8 cellular contexts compared by ENCODE assay signal in genomic region chr13:110112379-110112778, GRCh38.
A peak's percentile ranks its signal among the peaks of the same experiment; 100 is the strongest.
DNase-seq lines count a peak whose midpoint lies in the region; TF ChIP-seq lines count a peak whose summit lies in the region.
"Not testable (repeated sequence)": the region's sequence is repeated elsewhere in the genome, so short reads cannot be mapped to it uniquely, and the experiment has no call there.

No MANE protein-coding gene starts in this region.

- intact Hi-C loops in CD14-positive monocyte (cut with micrococcal nuclease): loop anchor here (5.0 to 10.0 kb wide), 4 partner anchors 328 to 1150 kb away; partner anchors contain the start of gene IRS2 (in 1 of the 2)
- intact Hi-C loops in mammary epithelial cell (cut with micrococcal nuclease): loop anchor here (2.0 to 5.0 kb wide), 3 partner anchors 500 to 1198 kb away; no protein-coding TSS in a partner anchor

- not testable (repeated sequence) for DNase-seq in CD14-positive monocyte (ENCODE audit: low spot score); mammary epithelial cell; type B pancreatic cell (ENCODE audit: extremely low spot score, unreplicated experiment)
- DNase-seq in H7 (peak; percentile 81), foreskin fibroblast (peak in 1 of 2 donors; percentile 48), nephron progenitor cell (peak; percentile 45)
- DNase-seq in activated CD4-positive, alpha-beta T cell treated with anti-CD3 and anti-CD28 coated beads for 48 hours: peak; percentile 42

- not testable (repeated sequence) for H3K79me2 ChIP-seq in OCI-LY3 (ENCODE audit: low read length); mammary epithelial cell (ENCODE audit: insufficient read depth, low read length)

- H3K9me3 ChIP-seq in OCI-LY3 (ENCODE audit: insufficient read depth, low read length); mammary epithelial cell (replicated peaks; ENCODE audit: insufficient read depth, low read length): not testable (repeated sequence)

- not testable (repeated sequence) for H3K4me2 ChIP-seq in OCI-LY3 (ENCODE audit: low read length); mammary epithelial cell (ENCODE audit: insufficient read depth, low read depth, low read length)

- TF ChIP-seq CTCF in CD14-positive monocyte (IDR thresholded peaks at IDR 0.05) (peak; percentile 46), OCI-LY3 (IDR thresholded peaks at IDR 0.05; ENCODE audit: low read depth, low read length) (peak; percentile 15; the same call in 1 of the 2 replicates), mammary epithelial cell (conservative IDR thresholded peaks at IDR 0.05 in 1 of 2, IDR thresholded peaks at IDR 0.05 in 1 of 2; ENCODE audit: extremely low read depth in 1 of 2, insufficient read depth in 1 of 2, low read depth in 1 of 2, low read length in 2 of 2) (peak; percentile 20 to 49), foreskin fibroblast (IDR thresholded peaks at IDR 0.05; ENCODE audit: low read depth, low read length) (peak; percentile 50), nephron progenitor cell (IDR thresholded peaks at IDR 0.05) (peak; percentile 43), type B pancreatic cell (conservative IDR thresholded peaks at IDR 0.05) (peak; percentile 67)

- not testable (repeated sequence) for H3K36me3 ChIP-seq in H7 (replicated peaks; ENCODE audit: control insufficient read depth, insufficient read depth, low read length); OCI-LY3 (replicated peaks; ENCODE audit: low read depth, low read length); mammary epithelial cell (ENCODE audit: insufficient read depth, low read length)

- H3K9ac ChIP-seq in OCI-LY3 (ENCODE audit: low read length); mammary epithelial cell (ENCODE audit: insufficient read depth, low read length): not testable (repeated sequence)

- not testable (repeated sequence) for H3K4me3 Mint-ChIP-seq in CD14-positive monocyte, nephron progenitor cell, type B pancreatic cell

- H2AFZ ChIP-seq in OCI-LY3 (ENCODE audit: low read depth, low read length); mammary epithelial cell (ENCODE audit: low read depth, low read length): not testable (repeated sequence)

- H3K27ac ChIP-seq in OCI-LY3 (ENCODE audit: low read length); mammary epithelial cell (ENCODE audit: insufficient read depth, low read depth, low read length): not testable (repeated sequence)

- H3K4me1 Mint-ChIP-seq in CD14-positive monocyte: peaks cover 15% of the 10 kb centered on the region
- peaks cover 22% of the 10 kb centered on the region for H3K4me1 Mint-ChIP-seq in nephron progenitor cell
- H3K4me1 Mint-ChIP-seq in type B pancreatic cell (ENCODE audit: unreplicated experiment): peaks cover 20% of the 10 kb centered on the region

- H4K20me1 ChIP-seq in OCI-LY3 (ENCODE audit: insufficient read depth, low read length); mammary epithelial cell (ENCODE audit: insufficient read depth, low read length): not testable (repeated sequence)

- WGBS in mammary epithelial cell (ENCODE audit: low coverage, missing lambda C conversion rate): 88% methylated on average over 3 of the region's 6 CpGs

- H3K9me3 Mint-ChIP-seq in CD14-positive monocyte, nephron progenitor cell, type B pancreatic cell: not testable (repeated sequence)

- not testable (repeated sequence) for H3K27ac Mint-ChIP-seq in CD14-positive monocyte, nephron progenitor cell, type B pancreatic cell

- in situ Hi-C loops in mammary epithelial cell (cut with MboI; ENCODE audit: low sequenced_read_pairs in 2 of 2): loop anchor here in 1 of 2 donors (10.0 to 25.0 kb wide), 4 partner anchors 338 to 850 kb away; no protein-coding TSS in a partner anchor

- not testable (repeated sequence) for H3K4me3 ChIP-seq in H7 (ENCODE audit: insufficient read depth, low read depth, low read length); OCI-LY3 (ENCODE audit: low read length); mammary epithelial cell (replicated peaks in 1 of 3; ENCODE audit: insufficient read depth in 1 of 3, low read depth in 2 of 3, low read length in 3 of 3); foreskin fibroblast (ENCODE audit: low read depth in 1 of 2, low read length in 2 of 2)

- dilution Hi-C loops in mammary epithelial cell (cut with HindIII; ENCODE audit: low sequenced_read_pairs): not testable (repeated sequence)

- H3K27me3 Mint-ChIP-seq in CD14-positive monocyte (ENCODE audit: low read depth in 3 of 3): peaks cover 14 to 18% (median 14%) of the 10 kb centered on the region in 3 donors
- peaks cover 23% of the 10 kb centered on the region for H3K27me3 Mint-ChIP-seq in nephron progenitor cell (ENCODE audit: low read depth, poor library complexity)
- H3K27me3 Mint-ChIP-seq in type B pancreatic cell: peaks cover 36% of the 10 kb centered on the region

- not testable (repeated sequence) for H3K4me1 ChIP-seq in OCI-LY3 (ENCODE audit: low read length)
- H3K4me1 ChIP-seq in mammary epithelial cell (ENCODE audit: insufficient read depth, low read length): peaks cover 39% of the 10 kb centered on the region

- H3K36me3 Mint-ChIP-seq in CD14-positive monocyte; nephron progenitor cell (ENCODE audit: low read depth); type B pancreatic cell: not testable (repeated sequence)

- not testable (repeated sequence) for H3K27me3 ChIP-seq in H7 (ENCODE audit: control insufficient read depth, insufficient read depth, low read length); OCI-LY3 (ENCODE audit: low read depth, low read length); mammary epithelial cell (ENCODE audit: insufficient read depth, low read length)

- not testable (repeated sequence) for BruUV-seq in mammary epithelial cell (replicated peaks; lab: Mats Ljungman, UMichigan)

- CTCF ChIA-PET in mammary epithelial cell (lab: Charles Lee; ENCODE audit: low non-redundant PET): not testable (repeated sequence)

Comparison
In these comparisons a context has a peak if more than half of its experiments do, and no peak if none do; other contexts are left out.
1. CTCF ChIP-seq: peak in every context shown above with its lines; median percentile 67 in type B pancreatic cell; 50 in foreskin fibroblast; 46 in CD14-positive monocyte; 43 in nephron progenitor cell; 34 in mammary epithelial cell; 15 in OCI-LY3.